In genomic region chr22:27252282-27253049, GRCh38 we compare ENCODE assay signal across 10 cellular contexts.
DNase-seq lines count a peak whose midpoint lies in the region; ATAC-seq, FAIRE-seq and TF ChIP-seq lines count a peak whose summit lies in the region.
"Had no signal": no experiment of that assay in that cellular context is flagged by ENCODE, and none has a peak within 500 bp of the region (broad histone marks: within the 10 kb centered on the region; RNA-seq: fewer than 3 reads in every experiment).

No MANE protein-coding gene starts in this region.

- no peak overlapping the region for H2AK5ac ChIP-seq in IMR-90 (ENCODE audit: low read depth, low read length)
- no peak overlapping the region for H2AK5ac ChIP-seq in neuronal stem cell (ENCODE audit: low read depth, low read length)

- H2BK120ac ChIP-seq in IMR-90 (ENCODE audit: low read depth, low read length): no peak overlapping the region
- H2BK120ac ChIP-seq in neuronal stem cell (ENCODE audit: low read depth, low read length): no peak overlapping the region

- H3K9me3 ChIP-seq in IMR-90 (ENCODE audit: control insufficient read depth, insufficient read depth, low read length): peaks cover 21% of the 10 kb centered on the region
- peaks cover 5 to 20% of the 10 kb centered on the region in 2 donors for H3K9me3 ChIP-seq in neuronal stem cell (replicated peaks in 1 of 2; ENCODE audit: control insufficient read depth in 2 of 2, insufficient read depth in 1 of 2, low read depth in 1 of 2, low read length in 2 of 2)

- H3K4ac ChIP-seq in IMR-90 (ENCODE audit: low read depth, low read length): no peak overlapping the region
- no peak overlapping the region for H3K4ac ChIP-seq in neuronal stem cell (ENCODE audit: low read length)

- H3K27ac ChIP-seq in IMR-90 (ENCODE audit: insufficient read depth, low read length): no peak overlapping the region
- H3K27ac ChIP-seq in coronary artery: peak overlapping the region in 1 of 2 donors; percentile 47
- no peak overlapping the region for H3K27ac ChIP-seq in neuronal stem cell (replicated peaks; ENCODE audit: low read length)

- H3K4me2 ChIP-seq in IMR-90 (ENCODE audit: low read depth, low read length): no peak overlapping the region
- H3K4me2 ChIP-seq in neuronal stem cell (ENCODE audit: insufficient read depth, low read length, poor library complexity, severe bottlenecking): no peak overlapping the region

- H3K9me1 ChIP-seq in IMR-90 (ENCODE audit: insufficient read depth, low read length): no peaks in the 10 kb centered on the region

- H2BK20ac ChIP-seq in IMR-90 (ENCODE audit: low read depth, low read length): no peak overlapping the region

- H2AFZ ChIP-seq in IMR-90 (replicated peaks; ENCODE audit: low read length, poor library complexity) (no peak overlapping the region), neuronal stem cell (ENCODE audit: low read length) (no peak overlapping the region)

- H2BK5ac ChIP-seq in IMR-90 (ENCODE audit: low read depth, low read length, poor library complexity, severe bottlenecking) (no peak overlapping the region), neuronal stem cell (ENCODE audit: low read length) (no peak overlapping the region)

- no peak for TF ChIP-seq POLR2A in IMR-90 (IDR thresholded peaks at IDR 0.05; ENCODE audit: low read depth, low read length)

- H3K4me1 ChIP-seq in IMR-90 (ENCODE audit: control insufficient read depth, insufficient read depth, low read length) (no peaks in the 10 kb centered on the region), neuronal stem cell (ENCODE audit: control insufficient read depth in 2 of 2, insufficient read depth in 1 of 2, low read depth in 1 of 2, low read length in 2 of 2) (peaks cover 1 to 4% of the 10 kb centered on the region in 2 donors)

- DNase-seq in BJ (ENCODE audit: low read depth) (peak; percentile 33), IMR-90 (peak; percentile 78), coronary artery (ENCODE audit: low spot score) (peak; percentile 76), neuronal stem cell (ENCODE audit: low spot score) (no peak), pons (ENCODE audit: low spot score) (no peak), D721Med (ENCODE audit: insufficient read length, low spot score) (no peak), middle frontal gyrus (ENCODE audit: extremely low spot score, low spot score) (no peak)
- DNase-seq: immature natural killer cell had no signal

- H3K56ac ChIP-seq in IMR-90 (ENCODE audit: extremely low read depth, insufficient read depth, low read length): no peak overlapping the region

- H4K8ac ChIP-seq in IMR-90 (ENCODE audit: low read depth in 2 of 2, low read length in 2 of 2) (no peak overlapping the region), neuronal stem cell (ENCODE audit: low read depth, low read length) (no peak overlapping the region)

- H2BK15ac ChIP-seq in IMR-90 (ENCODE audit: low read depth, low read length): no peak overlapping the region
- no peak overlapping the region for H2BK15ac ChIP-seq in neuronal stem cell (ENCODE audit: low read length)

- H3K23ac ChIP-seq in IMR-90 (ENCODE audit: low read depth, low read length) (no peak overlapping the region), neuronal stem cell (ENCODE audit: low read depth, low read length, poor library complexity) (no peak overlapping the region)

- FAIRE-seq in D721Med (lab: Jason Lieb, UNC): no peak

- intact Hi-C loops in IMR-90 (cut with micrococcal nuclease): no loop called here

- BruUV-seq in IMR-90 (replicated peaks; lab: Mats Ljungman, UMichigan): no TSS peak

- 64% methylated on average over 2 of the region's 9 CpGs; no CpG with 5 or more reads in 1 of the 2 experiments for WGBS in IMR-90 (ENCODE audit: extremely low coverage in 2 of 2, insufficient read length in 1 of 2), 2 experiments
- no CpG with 5 or more reads among the region's 9 CpGs for WGBS in neuronal stem cell (ENCODE audit: extremely low coverage in 2 of 2, insufficient read length in 2 of 2, insufficient replicate concordance in 1 of 2), 2 donors

- H4K91ac ChIP-seq in IMR-90 (ENCODE audit: insufficient read depth, low read depth, low read length) (no peak overlapping the region), neuronal stem cell (ENCODE audit: low read depth, low read length, poor library complexity) (peak overlapping the region; percentile 60)

- H3K9ac ChIP-seq in IMR-90 (ENCODE audit: low read depth, low read length) (no peak overlapping the region), neuronal stem cell (ENCODE audit: low read depth, low read length, poor library complexity) (no peak overlapping the region)

- no peak for TF ChIP-seq RAD21 in IMR-90 (IDR thresholded peaks at IDR 0.05; ENCODE audit: low read length)

- H3K4me3 ChIP-seq in BJ (ENCODE audit: low read depth, low read length) (no peak overlapping the region), IMR-90 (ENCODE audit: insufficient read depth, low read depth, low read length) (no peak overlapping the region), coronary artery (no peak overlapping the region), neuronal stem cell (ENCODE audit: low read length in 2 of 2) (no peak overlapping the region)

- H4K20me1 ChIP-seq in IMR-90 (ENCODE audit: insufficient read depth, low read length): no peaks in the 10 kb centered on the region

- no peak overlapping the region for H2BK12ac ChIP-seq in neuronal stem cell (ENCODE audit: low read length)

- no peak overlapping the region for H2AK9ac ChIP-seq in IMR-90 (replicated peaks; ENCODE audit: low read depth, low read length, poor library complexity)

- no peaks in the 10 kb centered on the region for H3K27me3 ChIP-seq in BJ (ENCODE audit: control insufficient read depth, insufficient read depth, low read length)
- no peaks in the 10 kb centered on the region for H3K27me3 ChIP-seq in IMR-90 (ENCODE audit: control insufficient read depth, insufficient read depth, low read length)
- no peaks in the 10 kb centered on the region for H3K27me3 ChIP-seq in neuronal stem cell (ENCODE audit: control insufficient read depth in 3 of 3, insufficient read depth in 3 of 3, low read depth in 1 of 3, low read length in 3 of 3)

- no peak overlapping the region for H3K18ac ChIP-seq in IMR-90 (ENCODE audit: low read depth, low read length)
- H3K18ac ChIP-seq in neuronal stem cell (ENCODE audit: low read length): no peak overlapping the region

- in situ Hi-C loops in IMR-90 (cut with MboI; ENCODE audit: low sequenced_read_pairs): no loop called here

- H3K36me3 ChIP-seq in BJ (ENCODE audit: control insufficient read depth, insufficient read depth, low read length) (no peaks in the 10 kb centered on the region), IMR-90 (ENCODE audit: control insufficient read depth, insufficient read depth, low read length) (no peaks in the 10 kb centered on the region), neuronal stem cell (replicated peaks in 1 of 2; ENCODE audit: control insufficient read depth in 2 of 2, insufficient read depth in 2 of 2, low read length in 2 of 2) (no peaks in the 10 kb centered on the region)

- 0 out of 2 replicates have a peak, but pooled peaks have one; percentile 42 for ATAC-seq in IMR-90 (ENCODE audit: low read depth)
- no peak for ATAC-seq in GM21526 (IDR thresholded peaks at IDR 0.05; ENCODE audit: low FRiP score, unreplicated experiment)
- ATAC-seq: stimulated activated effector memory CD8-positive, alpha-beta T cell treated with anti-CD3 and anti-CD28 coated beads, Interleukin-12 subunit alpha, Interleukin-12 subunit beta, amount 100 ng/mL, for 72 hours had no signal

- H4K5ac ChIP-seq in IMR-90 (ENCODE audit: low read depth, low read length): no peak overlapping the region

- dilution Hi-C loops in IMR-90 (cut with HindIII; ENCODE audit: low sequenced_read_pairs, unreplicated experiment): no loop called here

- CTCF ChIA-PET in BJ (lab: Yijun Ruan, JAX) (interaction anchor here (1.4 kb wide), 1 partner anchor 11 kb away, joined by 3 read pairs; no protein-coding TSS in a partner anchor), IMR-90 (lab: Yijun Ruan, JAX) (no interaction called here)

- no peaks in the 10 kb centered on the region for H3K79me1 ChIP-seq in IMR-90 (ENCODE audit: low read depth in 1 of 2, low read length in 2 of 2)
- H3K79me1 ChIP-seq in neuronal stem cell (ENCODE audit: low read depth, low read length): no peaks in the 10 kb centered on the region

- H3K14ac ChIP-seq in IMR-90 (replicated peaks; ENCODE audit: low read depth, low read length) (no peak overlapping the region), neuronal stem cell (ENCODE audit: low read length) (no peak overlapping the region)

- TF ChIP-seq CTCF in BJ (IDR thresholded peaks at IDR 0.05; ENCODE audit: insufficient read depth, low read depth, low read length): no peak
- TF ChIP-seq CTCF in IMR-90 (conservative IDR thresholded peaks at IDR 0.05; ENCODE audit: low read depth, low read length): no peak
- no peak for TF ChIP-seq CTCF in coronary artery (IDR thresholded peaks at IDR 0.05)
- no peak for TF ChIP-seq CTCF in D721Med (IDR thresholded peaks at IDR 0.05; ENCODE audit: insufficient read depth, missing control alignments)

- POLR2A ChIA-PET in BJ (lab: Charles Lee): no interaction called here
- POLR2A ChIA-PET in IMR-90 (lab: Charles Lee; ENCODE audit: unreplicated experiment): no interaction called here

TF ChIP-seq in IMR-90, 13 proteins besides CTCF, POLR2A, EP300 and RAD21:
- TF ChIP-seq CEBPB (IDR thresholded peaks at IDR 0.05; ENCODE audit: low read depth, low read length) (peak; percentile 99), MXI1 (IDR thresholded peaks at IDR 0.05; ENCODE audit: borderline replicate concordance, low read depth, low read length) (no peak), FOS (IDR thresholded peaks at IDR 0.05; ENCODE audit: low read depth, low read length) (peak; percentile 77), ELK1 (IDR thresholded peaks at IDR 0.05; ENCODE audit: borderline replicate concordance, low read depth, low read length) (no peak)

Comparison
In these comparisons a context has a peak if more than half of its experiments do, and no peak if none do; other contexts are left out.
1. DNase-seq: peak in BJ (single experiment), IMR-90 (single experiment) and coronary artery (single experiment); none in neuronal stem cell (single experiment), pons (single experiment), D721Med (single experiment) and middle frontal gyrus (single experiment).